ENCODE assay signal across 1 cellular context in the genomic region with DNA sequence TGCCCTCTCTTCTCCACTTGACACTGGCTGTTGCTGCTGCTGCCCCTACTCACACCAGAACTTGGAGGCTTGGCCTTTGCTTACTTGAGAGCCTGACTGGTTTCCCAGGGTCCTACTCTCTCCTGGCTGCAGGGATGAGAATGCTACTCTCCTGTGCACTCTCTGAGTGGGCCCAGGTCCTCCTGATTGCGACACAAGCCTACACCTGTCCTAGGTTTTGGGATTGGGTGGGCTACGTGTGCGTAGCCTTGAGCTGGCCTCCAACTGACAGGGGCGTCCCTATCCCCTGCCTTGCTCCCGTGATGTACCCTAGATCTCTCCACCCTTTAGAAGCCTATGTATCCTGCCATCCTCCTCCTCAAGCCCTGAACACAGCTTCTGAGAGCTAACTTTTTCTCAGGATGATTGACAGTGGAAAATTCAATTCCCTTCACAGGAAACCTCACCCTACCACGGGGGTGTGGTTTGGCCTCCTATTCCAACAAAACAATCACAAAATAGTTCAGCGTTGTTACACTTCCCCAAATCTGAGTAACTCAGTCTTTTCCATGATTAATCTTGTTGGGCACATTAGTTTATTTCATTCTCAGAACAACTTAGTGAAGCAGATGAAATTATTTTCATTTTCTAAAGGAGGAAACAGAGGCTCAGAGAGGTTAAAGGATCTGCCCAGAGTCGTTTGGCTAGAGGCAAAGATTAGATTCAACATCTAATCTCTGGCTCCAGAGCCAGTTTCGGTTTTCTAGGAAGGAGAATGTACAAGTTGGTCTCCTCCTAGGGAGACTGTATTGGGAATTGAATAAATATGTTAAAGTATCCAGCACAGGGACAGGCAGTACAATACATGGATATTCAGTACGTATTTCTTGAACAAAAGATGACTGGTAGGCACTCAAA.
TF ChIP-seq lines count a peak whose summit lies in the region.

No MANE protein-coding gene starts in this region.

TF ChIP-seq in IMR-90, 13 proteins besides CTCF, POLR2A, EP300 and RAD21 (continued from another document):
- TF ChIP-seq MAZ (IDR thresholded peaks at IDR 0.05; ENCODE audit: borderline replicate concordance, low read depth, low read length), result no peak
TF ChIP-seq in IMR-90: peak in this region for 1.
